15 cellular contexts compared by ENCODE assay signal in the genomic region with DNA sequence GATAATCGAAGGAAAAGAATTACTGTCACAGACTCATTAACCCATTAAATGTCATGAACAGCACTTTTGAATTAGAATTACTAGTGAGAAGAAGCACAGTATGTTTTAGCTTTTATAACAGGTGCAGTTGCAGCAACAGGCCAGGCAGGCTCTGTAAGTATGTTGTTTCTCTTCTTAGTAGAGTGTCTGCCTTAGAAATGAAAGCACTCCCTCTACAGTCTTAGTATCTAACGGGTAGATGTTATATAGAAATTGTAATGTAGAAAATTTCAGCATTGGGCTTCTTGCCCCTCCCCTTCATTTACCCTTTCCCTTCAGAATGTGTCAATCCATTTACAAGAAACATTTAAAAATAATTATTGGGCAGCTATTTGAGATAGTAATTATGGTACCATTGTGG. TPM values are rescaled to one million over a fixed set of nuclear protein-coding genes. Genes with fewer than 3 reads are reported as not detected.
DNase-seq lines count a peak whose midpoint lies in the region; ATAC-seq and TF ChIP-seq lines count a peak whose summit lies in the region.
"Had no signal": no experiment of that assay in that cellular context is flagged by ENCODE, and none has a peak within 500 bp of the region (broad histone marks: within the 10 kb centered on the region; RNA-seq: fewer than 3 reads in every experiment).

No MANE protein-coding gene starts in this region.

- no peak for TF ChIP-seq CTCF in retinal pigment epithelial cell (conservative IDR thresholded peaks at IDR 0.05; ENCODE audit: low read depth, low read length)

- no peak for ATAC-seq in GM18511 (IDR thresholded peaks at IDR 0.05; ENCODE audit: unreplicated experiment)
- ATAC-seq: activated T-helper 17 cell treated with anti-CD3 and anti-CD28 coated beads, Interleukin-2, amount 50 U/mL, for 72 hours; left colon had no signal

- DNase-seq in NCI-H2107 treated with DMSO at 0.1 percent for 48 hours (lab: John Stamatoyannopoulos, UW; ENCODE audit: unreplicated experiment) (peak; percentile 32), NCI-H2107 (lab: John Stamatoyannopoulos, UW) (no peak), RPMI7951 (ENCODE audit: low read depth) (peak; percentile 8), fibroblast of peridontal ligament (ENCODE audit: extremely low read depth) (peak; percentile 42), retinal pigment epithelial cell (ENCODE audit: low read depth) (peak; percentile 3)
- no peak for DNase-seq in stimulated activated CD4-positive, alpha-beta T cell treated with anti-CD3 and anti-CD28 coated beads, Interleukin-15, amount 100 ng/mL, for 24 hours
- DNase-seq in activated naive CD4-positive, alpha-beta T cell (lab: John Stamatoyannopoulos, UW), result no peak
- DNase-seq: activated CD4-positive, alpha-beta T cell treated with anti-CD3 and anti-CD28 coated beads, Interleukin-2, amount 10 ng/mL, durations not matched to agents 24 days and 14 days; foreskin melanocyte; left colon; NCI-H510A treated with DMSO at 0.1 percent for 48 hours; spleen had no signal

- no peak overlapping the region for H3K4me3 ChIP-seq in retinal pigment epithelial cell (ENCODE audit: low read length)
- H3K4me3 ChIP-seq: spleen, tibial nerve had no signal

RNA-seq across cellular contexts. Expression of a gene that starts 31.3 kb away (rescaled TPM):
- 9.2 and 10.9 TPM in 2 replicates for total RNA-seq in RPMI7951 (2014; rRNA removed; shearing (Covaris generic))
- total RNA-seq: activated CD4-positive, alpha-beta T cell treated with anti-CD3 and anti-CD28 coated beads, Interleukin-2, amount 10 ng/mL, durations not matched to agents 24 days and 14 days; activated T-helper 17 cell treated with anti-CD3 and anti-CD28 coated beads, Interleukin-2, amount 50 U/mL, for 72 hours had no signal

Comparison
In these comparisons a context has a peak if more than half of its experiments do, and no peak if none do; other contexts are left out.
1. DNase-seq: peak in NCI-H2107 treated with DMSO at 0.1 percent for 48 hours (single experiment), RPMI7951 (single experiment), fibroblast of peridontal ligament (single experiment) and retinal pigment epithelial cell (single experiment); none in NCI-H2107 (single experiment), stimulated activated CD4-positive, alpha-beta T cell treated with anti-CD3 and anti-CD28 coated beads, Interleukin-15, amount 100 ng/mL, for 24 hours (single experiment) and activated naive CD4-positive, alpha-beta T cell (0 of 4).